In the genomic region with DNA sequence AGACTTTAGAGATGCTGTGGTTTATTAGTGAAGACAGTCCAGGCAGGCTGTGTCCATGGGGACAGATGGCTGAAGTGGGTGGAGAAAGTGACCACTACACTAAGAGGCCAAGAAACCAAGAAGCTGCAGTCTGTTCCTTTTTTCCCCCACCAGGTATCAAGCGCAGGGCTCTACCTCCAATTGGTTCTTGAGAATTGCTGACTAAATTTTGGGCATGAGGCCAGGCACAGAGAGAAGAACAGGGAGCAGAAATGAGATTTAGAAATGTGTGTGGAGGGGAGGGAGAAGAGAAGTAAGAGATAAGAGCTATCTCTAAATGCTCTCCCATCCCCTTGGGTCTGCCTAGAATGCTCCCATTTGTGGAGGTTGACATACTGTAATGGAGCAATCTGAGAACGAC, we compare ENCODE assay signal across 15 cellular contexts. TPM values are rescaled to one million over a fixed set of nuclear protein-coding genes. Genes with fewer than 3 reads are reported as not detected.
DNase-seq lines count a peak whose midpoint lies in the region; ATAC-seq and TF ChIP-seq lines count a peak whose summit lies in the region.
"Had no signal": no experiment of that assay in that cellular context is flagged by ENCODE, and none has a peak within 500 bp of the region (broad histone marks: within the 10 kb centered on the region; RNA-seq: fewer than 3 reads in every experiment).

No MANE protein-coding gene starts in this region.

- H3K9me3 ChIP-seq in T-helper 17 cell (ENCODE audit: control insufficient read depth, low read length, poor library complexity, severe bottlenecking) (peaks cover 3% of the 10 kb centered on the region), transverse colon (no peaks in the 10 kb centered on the region), stomach (peaks cover 0 to 16% (median 7%) of the 10 kb centered on the region in 4 donors)

- H3F3A ChIP-seq in GM23338 (replicated peaks; ENCODE audit: low read depth) = no peaks in the 10 kb centered on the region

- no peaks in the 10 kb centered on the region for H3K27me3 ChIP-seq in GM23338 (ENCODE audit: insufficient read depth)
- no peaks in the 10 kb centered on the region for H3K27me3 ChIP-seq in mesendoderm (ENCODE audit: insufficient read depth, low read length, poor library complexity)
- no peaks in the 10 kb centered on the region for H3K27me3 ChIP-seq in transverse colon
- no peaks in the 10 kb centered on the region for H3K27me3 ChIP-seq in stomach

- H3K36me3 ChIP-seq in GM23338 (ENCODE audit: insufficient read depth) = no peaks in the 10 kb centered on the region
- no peaks in the 10 kb centered on the region for H3K36me3 ChIP-seq in mesendoderm (ENCODE audit: control insufficient read depth, insufficient read depth, low read length)
- no peaks in the 10 kb centered on the region for H3K36me3 ChIP-seq in transverse colon
- H3K36me3 ChIP-seq in stomach = no peaks in the 10 kb centered on the region

- H3K4me1 Mint-ChIP-seq in GM23338 (no peaks in the 10 kb centered on the region), T-helper 17 cell (no peaks in the 10 kb centered on the region)
- no peaks in the 10 kb centered on the region for H3K4me1 Mint-ChIP-seq in activated T-helper 17 cell treated with anti-CD3 and anti-CD28 coated beads, Interleukin-2, amount 50 U/mL, for 72 hours
- H3K4me1 Mint-ChIP-seq in stimulated activated effector memory CD8-positive, alpha-beta T cell treated with anti-CD3 and anti-CD28 coated beads, Interleukin-12 subunit alpha, Interleukin-12 subunit beta, amount 100 ng/mL, for 72 hours = no peaks in the 10 kb centered on the region
- H3K4me1 Mint-ChIP-seq: IgD-negative memory B cell had no signal

- H3K9ac ChIP-seq in mesendoderm (ENCODE audit: low read length) = no peak overlapping the region

- in situ Hi-C loops in transverse colon (cut with MboI; ENCODE audit: low pct_ligation_motif_present in 1 of 4, low pct_unique_long_range_greater_than_20kb in 1 of 4, low sequenced_read_pairs in 3 of 4) = no loop called here

- no peaks in the 10 kb centered on the region for H4K20me1 ChIP-seq in GM23338 (replicated peaks; ENCODE audit: insufficient read depth)

- ATAC-seq in GM23338 = no peak
- ATAC-seq in T-helper 17 cell = no peak
- ATAC-seq in activated T-helper 17 cell treated with anti-CD3 and anti-CD28 coated beads, Interleukin-2, amount 50 U/mL, for 72 hours (replicated peaks) = no peak
- no peak for ATAC-seq in stimulated activated effector memory CD8-positive, alpha-beta T cell treated with anti-CD3 and anti-CD28 coated beads, Interleukin-12 subunit alpha, Interleukin-12 subunit beta, amount 100 ng/mL, for 72 hours
- ATAC-seq in GM21390 (IDR thresholded peaks at IDR 0.05; ENCODE audit: unreplicated experiment) = no peak

- H3K79me2 ChIP-seq in GM23338 (replicated peaks; ENCODE audit: insufficient read depth) (no peaks in the 10 kb centered on the region), mesendoderm (ENCODE audit: control insufficient read depth, insufficient read depth, low read length) (no peaks in the 10 kb centered on the region)

- TF ChIP-seq EP300 in transverse colon (IDR thresholded peaks at IDR 0.05; ENCODE audit: low read depth) = no peak
- no peak for TF ChIP-seq EP300 in stomach (IDR thresholded peaks at IDR 0.05)

- H3K4me1 ChIP-seq in GM23338 (ENCODE audit: insufficient read depth) = no peaks in the 10 kb centered on the region
- peaks cover 17% of the 10 kb centered on the region for H3K4me1 ChIP-seq in mesendoderm (ENCODE audit: control insufficient read depth, low read depth, low read length)
- peaks cover 0 to 11% (median 2%) of the 10 kb centered on the region in 4 donors for H3K4me1 ChIP-seq in transverse colon
- H3K4me1 ChIP-seq in stomach = no peaks in the 10 kb centered on the region

- peaks cover 8% of the 10 kb centered on the region for H3K9me3 Mint-ChIP-seq in GM23338
- peaks cover 6% of the 10 kb centered on the region for H3K9me3 Mint-ChIP-seq in activated T-helper 17 cell treated with anti-CD3 and anti-CD28 coated beads, Interleukin-2, amount 50 U/mL, for 72 hours
- peaks cover 2% of the 10 kb centered on the region for H3K9me3 Mint-ChIP-seq in stimulated activated effector memory CD8-positive, alpha-beta T cell treated with anti-CD3 and anti-CD28 coated beads, Interleukin-12 subunit alpha, Interleukin-12 subunit beta, amount 100 ng/mL, for 72 hours

- no peaks in the 10 kb centered on the region for H3K79me1 ChIP-seq in mesendoderm (ENCODE audit: low read length)

- TF ChIP-seq CTCF in GM23338 (conservative IDR thresholded peaks at IDR 0.05; ENCODE audit: low read depth in 2 of 2) (no peak), transverse colon (IDR thresholded peaks at IDR 0.05) (no peak), stomach (IDR thresholded peaks at IDR 0.05) (no peak)

- no peak overlapping the region for H2BK120ac ChIP-seq in mesendoderm (ENCODE audit: low read depth, low read length)

- H2AFZ ChIP-seq in GM23338 = peak overlapping the region; percentile 72

- H3K4me3 Mint-ChIP-seq in GM23338 (no peak overlapping the region), T-helper 17 cell (no peak overlapping the region)
- H3K4me3 Mint-ChIP-seq in activated T-helper 17 cell treated with anti-CD3 and anti-CD28 coated beads, Interleukin-2, amount 50 U/mL, for 72 hours = no peak overlapping the region
- no peak overlapping the region for H3K4me3 Mint-ChIP-seq in stimulated activated effector memory CD8-positive, alpha-beta T cell treated with anti-CD3 and anti-CD28 coated beads, Interleukin-12 subunit alpha, Interleukin-12 subunit beta, amount 100 ng/mL, for 72 hours
- H3K4me3 Mint-ChIP-seq: CD4-positive, alpha-beta T cell; IgD-negative memory B cell had no signal

- no peak overlapping the region for H4K8ac ChIP-seq in mesendoderm (ENCODE audit: low read depth, low read length)

- H3K27me3 Mint-ChIP-seq in GM23338 (ENCODE audit: insufficient read depth, low read depth, poor library complexity) (peaks cover 1% of the 10 kb centered on the region), T-helper 17 cell (no peaks in the 10 kb centered on the region)
- H3K27me3 Mint-ChIP-seq in activated T-helper 17 cell treated with anti-CD3 and anti-CD28 coated beads, Interleukin-2, amount 50 U/mL, for 72 hours = peaks cover 5% of the 10 kb centered on the region
- H3K27me3 Mint-ChIP-seq: CD4-positive, alpha-beta T cell had no signal

- no peak overlapping the region for H3K27ac ChIP-seq in GM23338 (ENCODE audit: low read depth)
- no peak overlapping the region for H3K27ac ChIP-seq in mesendoderm (ENCODE audit: low read depth, low read length)
- H3K27ac ChIP-seq in transverse colon = no peak overlapping the region
- H3K27ac ChIP-seq in stomach = no peak overlapping the region

- no peak overlapping the region for H3K4me3 ChIP-seq in GM23338
- no peak overlapping the region for H3K4me3 ChIP-seq in mesendoderm (ENCODE audit: low read length)
- no peak overlapping the region for H3K4me3 ChIP-seq in transverse colon
- H3K4me3 ChIP-seq in stomach = no peak overlapping the region

- no peak for TF ChIP-seq POLR2A in transverse colon (IDR thresholded peaks at IDR 0.05)
- TF ChIP-seq POLR2A in stomach (IDR thresholded peaks at IDR 0.05) = no peak

- intact Hi-C loops in transverse colon (cut with DNase I; ENCODE audit: low total_unique reads) (no loop called here), stomach (cut with DNase I; ENCODE audit: low total_unique reads) (no loop called here)

- peak overlapping the region; percentile 27 for H2BK5ac ChIP-seq in mesendoderm (ENCODE audit: low read length)

- no peak overlapping the region for H2BK15ac ChIP-seq in mesendoderm (replicated peaks; ENCODE audit: low read depth)

- WGBS in mesendoderm (ENCODE audit: extremely low coverage, insufficient coverage, low lambda C conversion rate) = no CpG with 5 or more reads among the region's 2 CpGs
- WGBS in transverse colon (ENCODE audit: low coverage in 1 of 2), 2 donors = 81 to 90% methylated on average over 2 of the region's 2 CpGs
- WGBS in stomach, 5 donors = 72 to 98% (median 89%) methylated on average over 2 of the region's 2 CpGs

- H3K4ac ChIP-seq in mesendoderm (ENCODE audit: low read depth, low read length) = peak overlapping the region; percentile 40

- H3K27ac Mint-ChIP-seq in GM23338 (no peak overlapping the region), T-helper 17 cell (peak overlapping the region; percentile 0)
- H3K27ac Mint-ChIP-seq in activated T-helper 17 cell treated with anti-CD3 and anti-CD28 coated beads, Interleukin-2, amount 50 U/mL, for 72 hours = peak overlapping the region; percentile 25
- no peak overlapping the region for H3K27ac Mint-ChIP-seq in stimulated activated effector memory CD8-positive, alpha-beta T cell treated with anti-CD3 and anti-CD28 coated beads, Interleukin-12 subunit alpha, Interleukin-12 subunit beta, amount 100 ng/mL, for 72 hours
- H3K27ac Mint-ChIP-seq: CD4-positive, alpha-beta T cell; IgD-negative memory B cell had no signal

- H2AK5ac ChIP-seq in mesendoderm (ENCODE audit: low read length) = no peak overlapping the region

- DNase-seq in GM23338 (ENCODE audit: low spot score) (no peak), T-helper 17 cell (no peak), mesendoderm (no peak), transverse colon (no peak), stomach (no peak)
- no peak for DNase-seq in stimulated activated effector memory CD8-positive, alpha-beta T cell treated with anti-CD3 and anti-CD28 coated beads, Interleukin-12 subunit alpha, Interleukin-12 subunit beta, amount 100 ng/mL, for 72 hours (ENCODE audit: low spot score in 2 of 2)
- DNase-seq: ACHN; Calu3; CD4-positive, alpha-beta T cell; H7 had no signal

- H4K5ac ChIP-seq in mesendoderm (ENCODE audit: low read length) = no peak overlapping the region

- no peak overlapping the region for H3K56ac ChIP-seq in mesendoderm (ENCODE audit: low read length)

- H3K36me3 Mint-ChIP-seq in GM23338 (ENCODE audit: low read depth) (peaks cover 2% of the 10 kb centered on the region), T-helper 17 cell (ENCODE audit: low read depth) (no peaks in the 10 kb centered on the region)
- H3K36me3 Mint-ChIP-seq in activated T-helper 17 cell treated with anti-CD3 and anti-CD28 coated beads, Interleukin-2, amount 50 U/mL, for 72 hours (ENCODE audit: low read depth) = no peaks in the 10 kb centered on the region
- no peaks in the 10 kb centered on the region for H3K36me3 Mint-ChIP-seq in stimulated activated effector memory CD8-positive, alpha-beta T cell treated with anti-CD3 and anti-CD28 coated beads, Interleukin-12 subunit alpha, Interleukin-12 subunit beta, amount 100 ng/mL, for 72 hours

- no peak overlapping the region for H3K23ac ChIP-seq in mesendoderm (ENCODE audit: low read length)

- H3K9me2 ChIP-seq in GM23338 (ENCODE audit: insufficient read depth) = no peaks in the 10 kb centered on the region

- no peak overlapping the region for H3K18ac ChIP-seq in mesendoderm (ENCODE audit: low read length)

- H3K4me2 ChIP-seq in GM23338 (no peak overlapping the region), mesendoderm (ENCODE audit: low read length) (no peak overlapping the region)

RNA-seq across cellular contexts. Expression of a gene that starts 12.3 kb away (rescaled TPM):
- not detected in 2 replicates for total RNA-seq in GM23338 (2014; rRNA removed; shearing (Covaris generic))
- polyA plus RNA-seq in GM23338 (2016; fragmentation: Nextera tagmentation; extraction: Ambion mirVana) (not detected in 2 replicates), stomach (under 1 TPM in 1 of 3 donors, not detected in 2; 0.61 TPM)
- total RNA-seq in T-helper 17 cell (1 to 10 TPM; 2.8 to 5.9 TPM), transverse colon (under 1 TPM in 2 of 4 donors, not detected in 2; 0.14 to 0.16 TPM), stomach (1 to 10 TPM in 1 of 5 donors, not detected in 4; 1.3 TPM)
- 1 to 10 TPM; 1.8 to 8.2 TPM for total RNA-seq in activated T-helper 17 cell treated with anti-CD3 and anti-CD28 coated beads, Interleukin-2, amount 50 U/mL, for 72 hours
- 0.06 TPM for polyA plus RNA-seq in mesendoderm (2013, experiment 1 of 2)
- 0.10 TPM for polyA plus RNA-seq in mesendoderm (2013, experiment 2 of 2)
- total RNA-seq: A172, Calu3, H7, HT-29 had no signal
- polyA plus RNA-seq: IgD-negative memory B cell had no signal

Comparison
In these comparisons a context has a peak if more than half of its experiments do, and no peak if none do; other contexts are left out.
1. H3K27ac Mint-ChIP-seq: peak in T-helper 17 cell (single experiment) and activated T-helper 17 cell treated with anti-CD3 and anti-CD28 coated beads, Interleukin-2, amount 50 U/mL, for 72 hours (single experiment); none in GM23338 (single experiment) and stimulated activated effector memory CD8-positive, alpha-beta T cell treated with anti-CD3 and anti-CD28 coated beads, Interleukin-12 subunit alpha, Interleukin-12 subunit beta, amount 100 ng/mL, for 72 hours (single experiment).